Comparison of ENCODE assay signal across 27 cellular contexts in genomic region chr9:86513429-86513828, GRCh38.
"Had no signal": no experiment of that assay in that cellular context is flagged by ENCODE, and none has a peak within 500 bp of the region (broad histone marks: within the 10 kb centered on the region; RNA-seq: fewer than 3 reads in every experiment).

No MANE protein-coding gene starts in this region.

- H3K9me3 ChIP-seq: left ventricle myocardium inferior, neutrophil, ovary, right atrium auricular region, spleen, suprapubic skin, thoracic aorta, tibial artery, uterus had no signal

- H3K4me3 ChIP-seq: left ventricle myocardium inferior, lung, neural progenitor cell, ovary, right atrium auricular region, spleen, suprapubic skin, thoracic aorta, tibial artery, uterus had no signal

- H3K4me1 Mint-ChIP-seq: naive B cell; natural killer cell; neural progenitor cell; stimulated activated effector memory CD8-positive, alpha-beta T cell treated with anti-CD3 and anti-CD28 coated beads, Interleukin-12 subunit alpha, Interleukin-12 subunit beta, amount 100 ng/mL, for 72 hours had no signal

- H3K4me2 ChIP-seq: neural progenitor cell had no signal

- H3K27ac Mint-ChIP-seq: mesothelial cell of epicardium; naive B cell; natural killer cell; nephron progenitor cell; neural progenitor cell; progenitor cell of endocrine pancreas; stimulated activated effector memory CD8-positive, alpha-beta T cell treated with anti-CD3 and anti-CD28 coated beads, Interleukin-12 subunit alpha, Interleukin-12 subunit beta, amount 100 ng/mL, for 72 hours; stimulated activated naive CD8-positive, alpha-beta T cell treated with anti-CD3 and anti-CD28 coated beads, Interleukin-15, Interleukin-2, amounts not matched to agents 100 ng/mL and 50 ng/mL, for 24 hours; type B pancreatic cell had no signal

- H3K4me1 ChIP-seq: left ventricle myocardium inferior, right atrium auricular region, spleen, suprapubic skin, uterus had no signal

- H3K27me3 Mint-ChIP-seq: progenitor cell of endocrine pancreas had no signal

- H3K27ac ChIP-seq: left ventricle myocardium inferior, neural progenitor cell, neutrophil, ovary, right atrium auricular region, spleen, suprapubic skin, thoracic aorta, tibial artery had no signal

- ATAC-seq: natural killer cell; sciatic nerve; stimulated activated effector memory CD8-positive, alpha-beta T cell treated with anti-CD3 and anti-CD28 coated beads, Interleukin-12 subunit alpha, Interleukin-12 subunit beta, amount 100 ng/mL, for 72 hours had no signal

- H3K27me3 ChIP-seq: neural progenitor cell, neutrophil, ovary, right atrium auricular region, spleen, tibial artery, uterus had no signal

- H2AFZ ChIP-seq: neural progenitor cell had no signal

- H3K36me3 Mint-ChIP-seq: mesothelial cell of epicardium; naive B cell; natural killer cell; neural progenitor cell; stimulated activated effector memory CD8-positive, alpha-beta T cell treated with anti-CD3 and anti-CD28 coated beads, Interleukin-12 subunit alpha, Interleukin-12 subunit beta, amount 100 ng/mL, for 72 hours; type B pancreatic cell had no signal

- H3K36me3 ChIP-seq: left ventricle myocardium inferior, neural progenitor cell, neutrophil, ovary, right atrium auricular region, spleen, suprapubic skin, thoracic aorta, tibial artery, uterus had no signal

- H3K9ac ChIP-seq: neural progenitor cell had no signal

- H3K4me3 Mint-ChIP-seq: mesothelial cell of epicardium; naive B cell; natural killer cell; nephron progenitor cell; neural progenitor cell; stimulated activated effector memory CD8-positive, alpha-beta T cell treated with anti-CD3 and anti-CD28 coated beads, Interleukin-12 subunit alpha, Interleukin-12 subunit beta, amount 100 ng/mL, for 72 hours; stimulated activated naive CD8-positive, alpha-beta T cell treated with anti-CD3 and anti-CD28 coated beads, Interleukin-15, Interleukin-2, amounts not matched to agents 100 ng/mL and 50 ng/mL, for 24 hours; type B pancreatic cell had no signal

- DNase-seq: hippocampal formation; kidney; left ventricle myocardium inferior; mesendoderm; naive B cell; natural killer cell; nephron progenitor cell; occipital lobe; ovary; small intestine; spleen; stimulated activated CD4-positive, alpha-beta T cell treated with anti-CD3 and anti-CD28 coated beads, Interleukin-4, amount 100 ng/mL, for 24 hours; stimulated activated naive CD4-positive, alpha-beta T cell; tibial artery; uterus had no signal

- H3K9me3 Mint-ChIP-seq: mesothelial cell of epicardium; naive B cell; natural killer cell; nephron progenitor cell; neural progenitor cell; stimulated activated effector memory CD8-positive, alpha-beta T cell treated with anti-CD3 and anti-CD28 coated beads, Interleukin-12 subunit alpha, Interleukin-12 subunit beta, amount 100 ng/mL, for 72 hours; stimulated activated naive CD8-positive, alpha-beta T cell treated with anti-CD3 and anti-CD28 coated beads, Interleukin-15, Interleukin-2, amounts not matched to agents 100 ng/mL and 50 ng/mL, for 24 hours; type B pancreatic cell had no signal
